ENCODE assay signal across 1 cellular context in the genomic region with DNA sequence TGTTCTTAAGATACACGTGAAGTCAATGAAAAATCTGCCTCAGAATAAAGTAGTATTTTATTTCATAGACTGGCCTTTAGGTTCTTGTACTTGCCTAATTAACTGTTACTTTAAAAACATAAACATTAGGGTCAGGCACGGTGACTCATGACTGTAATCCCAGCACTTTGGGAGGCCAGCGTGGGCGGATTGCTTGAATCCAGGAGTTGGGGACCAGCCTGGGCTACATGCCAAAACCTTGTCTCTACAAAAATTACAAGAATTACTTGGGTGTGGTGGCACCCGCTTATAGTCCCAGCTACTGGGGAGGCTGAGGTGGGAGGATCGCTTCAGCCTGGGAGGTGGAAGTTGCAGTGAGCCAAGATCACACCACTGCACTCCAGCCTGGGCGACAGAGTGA.
A peak's percentile ranks its signal among the peaks of the same experiment; 100 is the strongest.
TF ChIP-seq lines count a peak whose summit lies in the region.

No MANE protein-coding gene starts in this region.

TF ChIP-seq in HCT116, 20 proteins besides CTCF, POLR2A, EP300 and RAD21 (continued from another document):
- TF ChIP-seq ZBTB33 (IDR thresholded peaks at IDR 0.05; ENCODE audit: extremely low read depth, insufficient replicate concordance, low read length): no peak
- TF ChIP-seq SP1 (IDR thresholded peaks at IDR 0.05; ENCODE audit: low read depth): peak; percentile 83
- no peak for TF ChIP-seq EZH2phosphoT487 (IDR thresholded peaks at IDR 0.05; ENCODE audit: borderline replicate concordance)
- no peak for TF ChIP-seq YY1 (IDR thresholded peaks at IDR 0.05; ENCODE audit: extremely low read depth, insufficient replicate concordance, low read depth, low read length)
- peak; percentile 61 for TF ChIP-seq MAX (IDR thresholded peaks at IDR 0.05)
- peak; percentile 99 for TF ChIP-seq EGR1 (IDR thresholded peaks at IDR 0.05; ENCODE audit: low read depth)
